In genomic region chr6:45663181-45664180, GRCh38 we compare ENCODE assay signal across 8 cellular contexts.
DNase-seq lines count a peak whose midpoint lies in the region; ATAC-seq and TF ChIP-seq lines count a peak whose summit lies in the region.

No MANE protein-coding gene starts in this region.

- peak; percentile 52 for ATAC-seq in HG02642 (IDR thresholded peaks at IDR 0.05; ENCODE audit: poor library complexity, unreplicated experiment)
- ATAC-seq in activated T-cell treated with anti-CD3 and anti-CD28 coated beads, Interleukin-2, amount 50 U/mL, for 72 hours (replicated peaks in 1 of 2), result peak; percentile 83 to 86
- no peak for ATAC-seq in left lobe of liver
- ATAC-seq in HG02973 (IDR thresholded peaks at IDR 0.05; ENCODE audit: unreplicated experiment), result no peak
- ATAC-seq in GM21360 (IDR thresholded peaks at IDR 0.05; ENCODE audit: unreplicated experiment), result no peak

- peak overlapping the region; percentile 9 for H3K4me3 ChIP-seq in cardiac muscle cell

- no peaks in the 10 kb centered on the region for H3K36me3 ChIP-seq in cardiac muscle cell

- H3K27me3 ChIP-seq in cardiac muscle cell, result peaks cover 74% of the 10 kb centered on the region

- no peak overlapping the region for H3K27ac ChIP-seq in cardiac muscle cell

- no peaks in the 10 kb centered on the region for H3K9me3 ChIP-seq in cardiac muscle cell (ENCODE audit: low read depth)

- peaks cover 22% of the 10 kb centered on the region for H3K27me3 Mint-ChIP-seq in activated T-cell treated with anti-CD3 and anti-CD28 coated beads, Interleukin-2, amount 50 U/mL, for 72 hours (ENCODE audit: low read depth)

- peak overlapping the region; percentile 66 to 70 for H3K4me3 Mint-ChIP-seq in activated T-cell treated with anti-CD3 and anti-CD28 coated beads, Interleukin-2, amount 50 U/mL, for 72 hours

- no peak overlapping the region for H3K27ac Mint-ChIP-seq in activated T-cell treated with anti-CD3 and anti-CD28 coated beads, Interleukin-2, amount 50 U/mL, for 72 hours

- no peaks in the 10 kb centered on the region for H3K4me1 ChIP-seq in cardiac muscle cell (ENCODE audit: low read depth)

- DNase-seq in activated T-cell treated with anti-CD3 and anti-CD28 coated beads, Interleukin-2, amount 50 U/mL, for 72 hours, result peak; percentile 65 to 70
- DNase-seq in cardiac muscle cell (ENCODE audit: low read depth in 1 of 2, low spot score in 1 of 2) (peak; percentile 41 to 65), retina (peak; percentile 88), NCI-H2196 (lab: John Stamatoyannopoulos, UW; ENCODE audit: unreplicated experiment) (no peak), left lobe of liver (ENCODE audit: low spot score) (no peak)

- H3K4me1 Mint-ChIP-seq in activated T-cell treated with anti-CD3 and anti-CD28 coated beads, Interleukin-2, amount 50 U/mL, for 72 hours (ENCODE audit: low read depth), result peaks cover 60% of the 10 kb centered on the region

- H3K36me3 Mint-ChIP-seq in activated T-cell treated with anti-CD3 and anti-CD28 coated beads, Interleukin-2, amount 50 U/mL, for 72 hours (ENCODE audit: insufficient read depth in 2 of 2), result no peaks in the 10 kb centered on the region

- TF ChIP-seq CTCF in cardiac muscle cell (IDR thresholded peaks at IDR 0.05; ENCODE audit: low read depth, low read length), result no peak

- no peaks in the 10 kb centered on the region for H3K9me3 Mint-ChIP-seq in activated T-cell treated with anti-CD3 and anti-CD28 coated beads, Interleukin-2, amount 50 U/mL, for 72 hours

Comparison
In these comparisons a context has a peak if more than half of its experiments do, and no peak if none do; other contexts are left out.
1. ATAC-seq: peak in HG02642 (single experiment) and activated T-cell treated with anti-CD3 and anti-CD28 coated beads, Interleukin-2, amount 50 U/mL, for 72 hours (2 of 2); none in left lobe of liver (single experiment), HG02973 (single experiment) and GM21360 (single experiment).
2. DNase-seq: peak in activated T-cell treated with anti-CD3 and anti-CD28 coated beads, Interleukin-2, amount 50 U/mL, for 72 hours (2 of 2), cardiac muscle cell (2 of 2) and retina (single experiment); none in NCI-H2196 (single experiment) and left lobe of liver (single experiment).